ENCODE assay signal across 16 cellular contexts in genomic region chr11:16985297-16985696, GRCh38. TPM values are rescaled to one million over a fixed set of nuclear protein-coding genes. Genes with fewer than 3 reads are reported as not detected.
DNase-seq lines count a peak whose midpoint lies in the region; ATAC-seq and TF ChIP-seq lines count a peak whose summit lies in the region.
"Had no signal": no experiment of that assay in that cellular context is flagged by ENCODE, and none has a peak within 500 bp of the region (broad histone marks: within the 10 kb centered on the region; RNA-seq: fewer than 3 reads in every experiment).

No MANE protein-coding gene starts in this region.

- H3K36me3 ChIP-seq in muscle layer of duodenum (ENCODE audit: control insufficient read depth in 1 of 2, insufficient read depth in 2 of 2, low read length in 2 of 2): no peaks in the 10 kb centered on the region

- intact Hi-C loops in Calu3 (cut with micrococcal nuclease; ENCODE audit: unreplicated experiment): loop anchor here (10.0 kb wide), 1 partner anchor 50 kb away; no protein-coding TSS in a partner anchor
- intact Hi-C loops in Right ventricle myocardium inferior (cut with DNase I): no loop called here

- no TSS peak for BruUV-seq in Calu3 (replicated peaks; lab: Mats Ljungman, UMichigan)

- H3K36me3 Mint-ChIP-seq in Calu3 (ENCODE audit: insufficient read depth, unreplicated experiment) (peaks cover 65% of the 10 kb centered on the region), HFFc6 (ENCODE audit: low read depth) (no peaks in the 10 kb centered on the region)
- H3K36me3 Mint-ChIP-seq in effector memory CD8-positive, alpha-beta T cell (ENCODE audit: insufficient read depth): peaks cover 7% of the 10 kb centered on the region

- no peak for ATAC-seq in effector memory CD8-positive, alpha-beta T cell (replicated peaks)
- no peak for ATAC-seq in GM18868 (IDR thresholded peaks at IDR 0.05; ENCODE audit: unreplicated experiment)
- ATAC-seq in Right ventricle myocardium inferior: no peak
- ATAC-seq: sciatic nerve had no signal

- CTCF ChIA-PET in Calu3 (lab: Charles Lee): no interaction called here

- peaks cover 0 to 5% of the 10 kb centered on the region in 2 donors for H3K4me1 ChIP-seq in muscle layer of duodenum (ENCODE audit: control insufficient read depth in 1 of 2, insufficient read depth in 2 of 2, low read length in 2 of 2)

- no peaks in the 10 kb centered on the region for H3K27me3 ChIP-seq in muscle layer of duodenum (ENCODE audit: low read depth, low read length)

- H3K4me1 Mint-ChIP-seq in Calu3 (ENCODE audit: low read depth, unreplicated experiment): peaks cover 86% of the 10 kb centered on the region
- H3K4me1 Mint-ChIP-seq in effector memory CD8-positive, alpha-beta T cell (ENCODE audit: low read depth in 2 of 2): peaks cover 26 to 31% of the 10 kb centered on the region in 2 donors
- no peaks in the 10 kb centered on the region for H3K4me1 Mint-ChIP-seq in HFFc6 (ENCODE audit: low read depth)

- no peak overlapping the region for H3K4me3 ChIP-seq in muscle layer of duodenum (ENCODE audit: low read depth in 1 of 2, low read length in 2 of 2)
- H3K4me3 ChIP-seq: lung had no signal

- H3K4me3 Mint-ChIP-seq in Calu3 (ENCODE audit: low read depth, unreplicated experiment) (no peak overlapping the region), HFFc6 (no peak overlapping the region)
- H3K4me3 Mint-ChIP-seq in effector memory CD8-positive, alpha-beta T cell: peak overlapping the region; percentile 68 to 70

- H3K27ac ChIP-seq in 22Rv1 (peak overlapping the region; percentile 99), muscle layer of duodenum (ENCODE audit: low read length) (peak overlapping the region; percentile 45)

- DNase-seq in Calu3: no peak
- DNase-seq in effector memory CD8-positive, alpha-beta T cell: no peak
- DNase-seq in HFFc6: no peak
- DNase-seq in Right ventricle myocardium inferior (ENCODE audit: missing footprints): no peak
- DNase-seq: activated effector memory CD4-positive, alpha-beta T cell treated with anti-CD3 and anti-CD28 coated beads, Interleukin-2, amount 50 U/mL, for 16 hours; aorta; DMS153; foreskin melanocyte; Right ventricle myocardium superior; stimulated activated CD4-positive, alpha-beta T cell treated with anti-CD3 and anti-CD28 coated beads, Interleukin-1b, Interleukin-23, amount 100 ng/mL, for 48 hours; T-helper 2 cell had no signal

- H3K27ac Mint-ChIP-seq in Calu3 (ENCODE audit: unreplicated experiment) (peak overlapping the region; percentile 80), HFFc6 (no peak overlapping the region)
- peak overlapping the region; percentile 84 for H3K27ac Mint-ChIP-seq in effector memory CD8-positive, alpha-beta T cell

- H3K9me3 ChIP-seq in muscle layer of duodenum (ENCODE audit: control insufficient read depth in 1 of 2, low read length in 2 of 2): no peaks in the 10 kb centered on the region

- H3K9me3 Mint-ChIP-seq in Calu3 (ENCODE audit: low read depth, unreplicated experiment): no peaks in the 10 kb centered on the region
- H3K9me3 Mint-ChIP-seq in effector memory CD8-positive, alpha-beta T cell: peaks cover 0 to 2% of the 10 kb centered on the region in 2 donors
- H3K9me3 Mint-ChIP-seq in HFFc6: no peaks in the 10 kb centered on the region

- H3K27me3 Mint-ChIP-seq in Calu3 (ENCODE audit: unreplicated experiment) (no peaks in the 10 kb centered on the region), HFFc6 (ENCODE audit: insufficient read depth) (peaks cover 18% of the 10 kb centered on the region)
- H3K27me3 Mint-ChIP-seq in effector memory CD8-positive, alpha-beta T cell: no peaks in the 10 kb centered on the region

- TF ChIP-seq CTCF in 22Rv1 (IDR thresholded peaks at IDR 0.05) (no peak), Calu3 (IDR thresholded peaks at IDR 0.05; ENCODE audit: unreplicated experiment) (no peak), HFFc6 (IDR thresholded peaks at IDR 0.05) (no peak)

RNA-seq across cellular contexts. Expression of gene PLEKHA7, which starts 28.9 kb away (rescaled TPM):
- total RNA-seq in Calu3 (2022) (138 and 167 TPM in 2 replicates), Right ventricle myocardium inferior (18.3 TPM)
- under 1 TPM in 3 of 6 experiments, not detected in 3; 0.07 to 0.24 (median 0.08) TPM for total RNA-seq in HFFc6 (2021; fragmentation: NEBNext Ultra II Directional; extraction: Animal tissue kit (Norgen Biotek cat#: 25700))

Comparison
In these comparisons a context has a peak if more than half of its experiments do, and no peak if none do; other contexts are left out.
1. H3K4me3 Mint-ChIP-seq: peak in effector memory CD8-positive, alpha-beta T cell (2 of 2); none in Calu3 (single experiment) and HFFc6 (single experiment).
2. RNA of gene PLEKHA7, which starts 28.9 kb away (total RNA-seq): 138 to 167 TPM in Calu3 and 18.3 TPM in Right ventricle myocardium inferior (single experiment); 0.07 to 0.24 TPM in HFFc6; every median in the first group is over 10 times any median in the second.